1 cellular context compared by ENCODE assay signal in genomic region chr6:148288566-148288965, GRCh38.
TF ChIP-seq lines count a peak whose summit lies in the region.

No MANE protein-coding gene starts in this region.

TF ChIP-seq in GM23338, 12 proteins besides CTCF, POLR2A, EP300 and RAD21 (continued from another document):
- TF ChIP-seq STAT1 (IDR thresholded peaks at IDR 0.05; ENCODE audit: unreplicated experiment) = no peak
- no peak for TF ChIP-seq CREB1 (CRISPR knock-in tag; IDR thresholded peaks at IDR 0.05; ENCODE audit: low read depth)
- no peak for TF ChIP-seq ZNF462 (CRISPR knock-in tag; IDR thresholded peaks at IDR 0.05)
- TF ChIP-seq EZH2phosphoT487 (IDR thresholded peaks at IDR 0.05; ENCODE audit: unreplicated experiment) = no peak
